Comparison of ENCODE assay signal across 8 cellular contexts in the genomic region with DNA sequence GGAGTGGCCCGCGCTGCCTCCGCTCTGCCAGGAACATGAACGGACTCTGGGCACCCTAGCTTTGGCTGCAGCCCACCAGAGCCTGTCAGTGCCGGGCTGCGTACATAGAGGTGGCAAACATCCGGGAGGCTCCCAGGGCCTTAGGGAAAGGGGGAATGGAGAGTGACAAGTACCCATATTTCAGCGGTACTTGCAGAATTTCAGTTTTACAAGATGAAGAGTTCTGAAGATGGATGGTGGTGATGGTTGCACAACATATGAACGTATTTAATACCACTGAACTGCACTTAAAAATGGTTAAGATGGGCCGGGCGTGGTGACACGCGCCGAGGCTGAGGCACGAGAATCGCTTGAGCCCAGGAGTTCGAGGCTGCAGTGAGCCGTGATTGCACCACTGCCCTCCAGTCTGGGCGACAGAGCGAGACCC. TPM values are rescaled to one million over a fixed set of nuclear protein-coding genes. Genes with fewer than 3 reads are reported as not detected.
DNase-seq lines count a peak whose midpoint lies in the region; ATAC-seq and TF ChIP-seq lines count a peak whose summit lies in the region.

No MANE protein-coding gene starts in this region.

- WGBS in gastroesophageal sphincter (ENCODE audit: low coverage in 1 of 2), 2 donors: 9% methylated on average over 15 of the region's 20 CpGs; no CpG with 5 or more reads in 1 of the 2 donors

- ATAC-seq in gastroesophageal sphincter: peak; percentile 20
- no peak for ATAC-seq in GM21360 (IDR thresholded peaks at IDR 0.05; ENCODE audit: unreplicated experiment)

- TF ChIP-seq EP300 in gastroesophageal sphincter (IDR thresholded peaks at IDR 0.05): no peak

- H3K4me3 ChIP-seq in HAP-1: peak overlapping the region; percentile 99
- H3K4me3 ChIP-seq in gastroesophageal sphincter: peak overlapping the region; percentile 49 to 69
- peak overlapping the region; percentile 83 to 89 (median 87) for H3K4me3 ChIP-seq in skeletal muscle tissue (ENCODE audit: low read length in 3 of 3)

- peak; percentile 38 for TF ChIP-seq CTCF in VCaP (conservative IDR thresholded peaks at IDR 0.05)
- TF ChIP-seq CTCF in gastroesophageal sphincter (IDR thresholded peaks at IDR 0.05): no peak

- TF ChIP-seq POLR2A in gastroesophageal sphincter (IDR thresholded peaks at IDR 0.05): peak in 1 of 2 donors; percentile 6

- H3K27me3 ChIP-seq in HAP-1 (ENCODE audit: low read depth) (no peaks in the 10 kb centered on the region), gastroesophageal sphincter (no peaks in the 10 kb centered on the region), skeletal muscle tissue (ENCODE audit: control insufficient read depth in 3 of 3, insufficient read depth in 3 of 3, low read length in 3 of 3) (no peaks in the 10 kb centered on the region)

- peak overlapping the region; percentile 81 to 92 (median 85) for H3K9ac ChIP-seq in skeletal muscle tissue (ENCODE audit: low read depth in 1 of 3, low read length in 3 of 3)

- in situ Hi-C loops in HAP-1 (cut with MboI; ENCODE audit: low sequenced_read_pairs): no loop called here

- H3K4me1 ChIP-seq in HAP-1 (peaks cover 28% of the 10 kb centered on the region), gastroesophageal sphincter (peaks cover 0 to 47% (median 7%) of the 10 kb centered on the region in 3 donors), skeletal muscle tissue (ENCODE audit: control insufficient read depth in 3 of 3, insufficient read depth in 3 of 3, low read length in 3 of 3) (peaks cover 27 to 30% (median 28%) of the 10 kb centered on the region in 3 donors)

- DNase-seq in HAP-1 (ENCODE audit: low spot score in 2 of 2) (no peak), DMS153 (lab: John Stamatoyannopoulos, UW) (no peak), OCI-M1 (lab: John Stamatoyannopoulos, UW) (no peak), SKM-1 (lab: John Stamatoyannopoulos, UW; ENCODE audit: unreplicated experiment) (no peak)

- H3K9me3 ChIP-seq in HAP-1 (no peaks in the 10 kb centered on the region), gastroesophageal sphincter (no peaks in the 10 kb centered on the region), skeletal muscle tissue (ENCODE audit: control insufficient read depth in 3 of 3, low read length in 3 of 3) (no peaks in the 10 kb centered on the region)

- H3K36me3 ChIP-seq in HAP-1 (replicated peaks): peaks cover 42% of the 10 kb centered on the region
- no peaks in the 10 kb centered on the region for H3K36me3 ChIP-seq in gastroesophageal sphincter
- H3K36me3 ChIP-seq in skeletal muscle tissue (ENCODE audit: control insufficient read depth in 3 of 3, insufficient read depth in 3 of 3, low read length in 3 of 3): no peaks in the 10 kb centered on the region

- H3K27ac ChIP-seq in VCaP (peak overlapping the region; percentile 96), gastroesophageal sphincter (peak overlapping the region; percentile 50 to 96 (median 91)), skeletal muscle tissue (ENCODE audit: low read depth, low read length) (peak overlapping the region; percentile 96)

RNA-seq across cellular contexts. Expression of gene MTHFD2, which starts 0.9 kb away (rescaled TPM):
- total RNA-seq in gastroesophageal sphincter (100 to 1,000 TPM in 1 of 4 donors, 10 to 100 TPM in 3; 20.9 to 110 (median 34.5) TPM), skeletal muscle tissue (28.2 TPM)

RNA-seq across cellular contexts. Expression of gene MOB1A, which starts 20.6 kb away (rescaled TPM):
- total RNA-seq in gastroesophageal sphincter (100 to 1,000 TPM; 115 to 185 (median 133) TPM), skeletal muscle tissue (48.0 TPM)

RNA-seq across cellular contexts. Expression of gene BOLA3, which starts 51.6 kb away (rescaled TPM):
- total RNA-seq in gastroesophageal sphincter (10 to 100 TPM; 15.5 to 43.1 (median 30.5) TPM), skeletal muscle tissue (15.7 TPM)
